ENCODE assay signal across 17 cellular contexts in the genomic region with DNA sequence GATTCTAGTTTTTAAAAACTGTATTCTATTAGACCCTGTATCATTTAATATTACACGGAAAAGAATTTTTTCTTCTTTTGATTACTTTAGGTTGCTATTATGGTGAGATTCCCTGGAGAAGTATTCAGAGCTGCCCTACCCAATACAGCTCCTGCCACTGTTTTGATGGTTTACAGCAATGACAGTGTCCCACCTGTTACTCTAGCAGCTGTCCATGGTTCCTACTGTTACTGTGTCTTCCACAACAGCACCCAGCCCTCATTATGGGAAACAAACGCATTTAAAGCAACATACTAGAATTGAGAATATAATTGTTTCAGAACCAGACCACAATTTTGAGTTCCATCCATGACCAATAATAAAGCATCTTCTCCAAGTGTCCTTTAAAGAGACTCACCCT.
"Had no signal": no experiment of that assay in that cellular context is flagged by ENCODE, and none has a peak within 500 bp of the region (broad histone marks: within the 10 kb centered on the region; RNA-seq: fewer than 3 reads in every experiment).

No MANE protein-coding gene starts in this region.

- H3K9me3 ChIP-seq: ascending aorta, suprapubic skin, upper lobe of left lung had no signal

- H3K27ac Mint-ChIP-seq: activated CD8-positive, alpha-beta T cell treated with anti-CD3 and anti-CD28 coated beads for 36 hours; activated naive CD8-positive, alpha-beta T cell treated with anti-CD3 and anti-CD28 coated beads, Interleukin-2, amount 50 U/mL, for 24 hours; activated T-helper 1 cell treated with anti-CD3 and anti-CD28 coated beads, Interleukin-12 subunit alpha, Interleukin-12 subunit beta, Interleukin-2, Interleukin-4 antibody, amounts not matched to agents 30 ng/mL and 10 ng/mL and 1 ng/mL, durations not matched to agents 14 hours and 24 hours and 36 hours had no signal

- H3K27ac ChIP-seq: ascending aorta, suprapubic skin, upper lobe of left lung, VCaP had no signal

- DNase-seq: activated CD4-positive, alpha-beta T cell treated with anti-CD3 and anti-CD28 coated beads for 4 hours; activated CD8-positive, alpha-beta memory T cell treated with anti-CD3 and anti-CD28 coated beads, Interleukin-2, amount 50 U/mL, for 4 hours; activated CD8-positive, alpha-beta T cell treated with anti-CD3 and anti-CD28 coated beads for 36 hours; activated naive CD4-positive, alpha-beta T cell; activated naive CD8-positive, alpha-beta T cell treated with anti-CD3 and anti-CD28 coated beads, Interleukin-2, amount 50 U/mL, for 24 hours; dorsolateral prefrontal cortex; left cardiac atrium; occipital lobe; stimulated activated CD4-positive, alpha-beta T cell treated with anti-CD3 and anti-CD28 coated beads, Interleukin-4, amount 100 ng/mL, for 1 hour; stimulated activated CD8-positive, alpha-beta memory T cell treated with anti-CD3 and anti-CD28 coated beads, Interleukin-4, amount 100 ng/mL, for 48 hours; stimulated activated naive CD8-positive, alpha-beta T cell treated with anti-CD3 and anti-CD28 coated beads, Interleukin-15, Interleukin-2, amounts not matched to agents 100 U/mL and 50 U/mL, for 24 hours; upper lobe of left lung had no signal

- H3K27me3 Mint-ChIP-seq: activated CD8-positive, alpha-beta T cell treated with anti-CD3 and anti-CD28 coated beads for 36 hours; activated naive CD8-positive, alpha-beta T cell treated with anti-CD3 and anti-CD28 coated beads, Interleukin-2, amount 50 U/mL, for 24 hours had no signal

- H3K9me3 Mint-ChIP-seq: activated CD8-positive, alpha-beta T cell treated with anti-CD3 and anti-CD28 coated beads for 36 hours; activated naive CD8-positive, alpha-beta T cell treated with anti-CD3 and anti-CD28 coated beads, Interleukin-2, amount 50 U/mL, for 24 hours; activated T-helper 1 cell treated with anti-CD3 and anti-CD28 coated beads, Interleukin-12 subunit alpha, Interleukin-12 subunit beta, Interleukin-2, Interleukin-4 antibody, amounts not matched to agents 30 ng/mL and 10 ng/mL and 1 ng/mL, durations not matched to agents 14 hours and 24 hours and 36 hours; nephron had no signal

- ATAC-seq: activated CD8-positive, alpha-beta T cell treated with anti-CD3 and anti-CD28 coated beads for 36 hours; activated naive CD8-positive, alpha-beta T cell treated with anti-CD3 and anti-CD28 coated beads, Interleukin-2, amount 50 U/mL, for 24 hours; left cardiac atrium; stimulated activated naive CD8-positive, alpha-beta T cell treated with anti-CD3 and anti-CD28 coated beads, Interleukin-15, Interleukin-2, amounts not matched to agents 100 U/mL and 50 U/mL, for 24 hours had no signal

- H3K36me3 ChIP-seq: ascending aorta, suprapubic skin, upper lobe of left lung had no signal

- H3K4me3 Mint-ChIP-seq: activated CD8-positive, alpha-beta T cell treated with anti-CD3 and anti-CD28 coated beads for 36 hours; activated naive CD8-positive, alpha-beta T cell treated with anti-CD3 and anti-CD28 coated beads, Interleukin-2, amount 50 U/mL, for 24 hours; activated T-helper 1 cell treated with anti-CD3 and anti-CD28 coated beads, Interleukin-12 subunit alpha, Interleukin-12 subunit beta, Interleukin-2, Interleukin-4 antibody, amounts not matched to agents 30 ng/mL and 10 ng/mL and 1 ng/mL, durations not matched to agents 14 hours and 24 hours and 36 hours had no signal

- H3K27me3 ChIP-seq: ascending aorta, dorsolateral prefrontal cortex, suprapubic skin, upper lobe of left lung had no signal

- H3K4me3 ChIP-seq: ascending aorta, suprapubic skin, upper lobe of left lung had no signal
